ENCODE assay signal across 1 cellular context in the genomic region with DNA sequence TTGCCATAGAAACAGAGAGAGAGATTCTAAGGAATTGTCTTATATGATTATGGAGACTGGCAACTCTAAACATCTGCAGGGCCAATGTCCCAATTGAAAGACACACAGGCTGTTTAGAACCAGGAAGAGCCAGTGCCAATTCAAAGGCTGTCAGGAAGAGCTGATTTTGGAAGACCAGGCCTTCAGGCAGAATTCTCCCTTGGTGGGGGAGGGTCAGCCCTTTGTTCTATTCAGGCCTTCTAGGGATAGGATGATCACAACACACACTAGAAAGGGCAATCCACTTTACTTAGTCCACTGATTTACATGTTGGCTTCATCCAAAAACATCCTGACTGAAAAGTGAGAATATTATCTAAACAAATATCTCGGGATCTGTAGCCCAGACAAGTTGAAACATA.
TF ChIP-seq lines count a peak whose summit lies in the region.

No MANE protein-coding gene starts in this region.

TF ChIP-seq in GM23338, 12 proteins besides CTCF, POLR2A, EP300 and RAD21 (continued from another document):
- TF ChIP-seq ZNF114 (CRISPR knock-in tag; IDR thresholded peaks at IDR 0.05): no peak
